26 cellular contexts compared by ENCODE assay signal in genomic region chr6:42400886-42401604, GRCh38. TPM values are rescaled to one million over a fixed set of nuclear protein-coding genes. Genes with fewer than 3 reads are reported as not detected.
A peak's percentile ranks its signal among the peaks of the same experiment; 100 is the strongest.
DNase-seq lines count a peak whose midpoint lies in the region; ATAC-seq, FAIRE-seq and TF ChIP-seq lines count a peak whose summit lies in the region.
"Had no signal": no experiment of that assay in that cellular context is flagged by ENCODE, and none has a peak within 500 bp of the region (broad histone marks: within the 10 kb centered on the region; RNA-seq: fewer than 3 reads in every experiment).

No MANE protein-coding gene starts in this region.

- H3K4me1 ChIP-seq in HCT116 (ENCODE audit: control insufficient read depth in 1 of 2, insufficient read depth in 2 of 2, low read length in 2 of 2), result peaks cover 43 to 50% of the 10 kb centered on the region in 2 experiments
- H3K4me1 ChIP-seq in HepG2 (ENCODE audit: insufficient read depth, low read length), result no peaks in the 10 kb centered on the region

- BruUV-seq in HCT116 (replicated peaks; lab: Mats Ljungman, UMichigan) (no TSS peak), HepG2 (replicated peaks; lab: Mats Ljungman, UMichigan) (no TSS peak)

- POLR2A ChIA-PET in HCT116 (lab: Charles Lee), result no interaction called here
- POLR2A ChIA-PET in HepG2 (lab: Yijun Ruan, JAX), result no interaction called here

- 16% methylated on average over 8 of the region's 8 CpGs for WGBS in HepG2 (ENCODE audit: low lambda C conversion rate)

- TF ChIP-seq RAD21 in HCT116 (IDR thresholded peaks at IDR 0.05; ENCODE audit: low read depth) (no peak), HepG2 (CRISPR knock-in tag; IDR thresholded peaks at IDR 0.05) (no peak)

- H3K9ac ChIP-seq in HCT116 (ENCODE audit: low read length), result no peak overlapping the region
- H3K9ac ChIP-seq in HepG2 (ENCODE audit: insufficient read depth, low read depth, low read length), result no peak overlapping the region

- peaks cover 15% of the 10 kb centered on the region for H3K36me3 Mint-ChIP-seq in activated T-helper 2 cell treated with anti-CD3 and anti-CD28 coated beads, Interferon-gamma antibody, Interleukin-2, Interleukin-4, amounts not matched to agents 10 μg/mL and 5 μg/mL and 100 μg/mL, durations not matched to agents 14 hours and 24 hours and 36 hours (ENCODE audit: low read depth)

- TF ChIP-seq CTCF in HCT116 (IDR thresholded peaks at IDR 0.05 in 2 of 3, conservative IDR thresholded peaks at IDR 0.05 in 1 of 3; ENCODE audit: borderline replicate concordance in 1 of 3, insufficient read depth in 1 of 3, low read depth in 2 of 3, low read length in 2 of 3), result no peak
- TF ChIP-seq CTCF in HepG2 (CRISPR knock-in tag; IDR thresholded peaks at IDR 0.05), result no peak

- no peak for FAIRE-seq in HepG2 (lab: Jason Lieb, UNC)
- FAIRE-seq: A204.1, H54, TTC549 had no signal

- H3K27ac ChIP-seq in HCT116 (ENCODE audit: low read depth, low read length) (peak overlapping the region; percentile 86; the same call in 1 of the 2 replicates), HepG2 (ENCODE audit: extremely low read length, insufficient read depth, low read length) (no peak overlapping the region)
- H3K27ac ChIP-seq: PC-9 had no signal

- DNase-seq in activated T-cell treated with anti-CD3 and anti-CD28 coated beads, Interleukin-2, amount 50 U/mL, for 1 hour, result peak; percentile 8
- DNase-seq in activated T-cell treated with anti-CD3 and anti-CD28 coated beads for 4 hours (no peak), HCT116 (ENCODE audit: low read depth, low spot score) (no peak), HepG2 (ENCODE audit: low spot score) (no peak), iPS-NIHi7 (ENCODE audit: extremely low spot score) (no peak), NCI-H345 (lab: John Stamatoyannopoulos, UW) (no peak)
- DNase-seq in activated T-helper 2 cell treated with anti-CD3 and anti-CD28 coated beads, Interferon-gamma antibody, Interleukin-2, Interleukin-4, amounts not matched to agents 10 μg/mL and 5 μg/mL and 100 μg/mL, durations not matched to agents 14 hours and 24 hours and 36 hours (ENCODE audit: low spot score), result no peak
- DNase-seq: activated effector memory CD4-positive, alpha-beta T cell treated with Interleukin-2 at 50 U/mL for 16 hours; AML-193; amygdala; cortex of kidney; DMS79 treated with DMSO at 0.1 percent for 48 hours; Karpas-422; MV-4-11; NCI-H1694; NCI-H2171; NCI-H524; NK-92 treated with Interleukin-12 subunit alpha and Interleukin-12 subunit beta, amount 100 ng/mL, for 24 hours; nucleus accumbens; PC-9; SHP77 treated with DMSO at 0.1 percent for 48 hours had no signal

- H2AFZ ChIP-seq in HCT116 (ENCODE audit: low read depth, low read length, poor library complexity, severe bottlenecking), result no peak overlapping the region
- no peak overlapping the region for H2AFZ ChIP-seq in HepG2 (ENCODE audit: low read length)
- H2AFZ ChIP-seq: PC-9 had no signal

- TF ChIP-seq POLR2A in HCT116 (IDR thresholded peaks at IDR 0.05; ENCODE audit: borderline replicate concordance, extremely low read depth, insufficient read depth, insufficient read length), result no peak
- TF ChIP-seq POLR2A in HepG2 (IDR thresholded peaks at IDR 0.05; ENCODE audit: insufficient read depth in 1 of 2, low read depth in 2 of 2, low read length in 2 of 2), result no peak

- ATAC-seq in HCT116 (no peak), HepG2 (no peak), HG02610 (IDR thresholded peaks at IDR 0.05; ENCODE audit: unreplicated experiment) (no peak)
- ATAC-seq: activated CD4-positive, CD25-positive, alpha-beta regulatory T cell treated with anti-CD3 and anti-CD28 coated beads, Interleukin-2, amount 50 U/mL, for 24 hours had no signal

- CTCF ChIA-PET in HCT116 (lab: Charles Lee), result interaction anchor here (1.8 kb wide), 1 partner anchor 146 kb away, joined by 7 read pairs; no protein-coding TSS in a partner anchor
- CTCF ChIA-PET in HepG2 (lab: Yijun Ruan, JAX; ENCODE audit: low intra/inter-chr PET ratio, low total read pairs), result no interaction called here

- no peaks in the 10 kb centered on the region for H3K9me3 ChIP-seq in HCT116 (ENCODE audit: control insufficient read depth in 1 of 2, insufficient read depth in 1 of 2, low read depth in 1 of 2, low read length in 2 of 2)
- no peaks in the 10 kb centered on the region for H3K9me3 ChIP-seq in HepG2 (ENCODE audit: low read length)

- no peaks in the 10 kb centered on the region for H3K9me2 ChIP-seq in HCT116 (ENCODE audit: insufficient read depth)

- H3K9me3 Mint-ChIP-seq in activated T-helper 2 cell treated with anti-CD3 and anti-CD28 coated beads, Interferon-gamma antibody, Interleukin-2, Interleukin-4, amounts not matched to agents 10 μg/mL and 5 μg/mL and 100 μg/mL, durations not matched to agents 14 hours and 24 hours and 36 hours, result no peaks in the 10 kb centered on the region

- H3K27ac Mint-ChIP-seq in activated T-helper 2 cell treated with anti-CD3 and anti-CD28 coated beads, Interferon-gamma antibody, Interleukin-2, Interleukin-4, amounts not matched to agents 10 μg/mL and 5 μg/mL and 100 μg/mL, durations not matched to agents 14 hours and 24 hours and 36 hours, result peak overlapping the region; percentile 11

- H3K4me3 Mint-ChIP-seq in activated T-helper 2 cell treated with anti-CD3 and anti-CD28 coated beads, Interferon-gamma antibody, Interleukin-2, Interleukin-4, amounts not matched to agents 10 μg/mL and 5 μg/mL and 100 μg/mL, durations not matched to agents 14 hours and 24 hours and 36 hours (ENCODE audit: low read depth), result no peak overlapping the region

- RAD21 ChIA-PET in HCT116 (lab: Charles Lee; ENCODE audit: low non-redundant PET in 1 of 2, low total read pairs in 2 of 2, uncharacterized antibody in 2 of 2, unreplicated experiment in 2 of 2), result no interaction called here

- no peak overlapping the region for H3K4me3 ChIP-seq in HCT116 (replicated peaks in 1 of 2; ENCODE audit: low read depth in 1 of 2, low read length in 2 of 2)
- H3K4me3 ChIP-seq in HepG2 (replicated peaks in 1 of 3; ENCODE audit: insufficient read depth in 1 of 3, low read depth in 2 of 3, low read length in 3 of 3), result no peak overlapping the region
- H3K4me3 ChIP-seq: PC-9 had no signal

- H3K27me3 ChIP-seq in HCT116 (ENCODE audit: insufficient read depth, low read length), result no peaks in the 10 kb centered on the region
- peaks cover 0 to 28% of the 10 kb centered on the region in 2 experiments; a peak in 2 of 5 replicates for H3K27me3 ChIP-seq in HepG2 (ENCODE audit: control insufficient read depth in 1 of 2, insufficient read depth in 2 of 2, low read length in 2 of 2)

- in situ Hi-C loops in HepG2 (cut with HindIII; ENCODE audit: extremely low pct_ligation_motif_present, low pct_unique_long_range_greater_than_20kb), result no loop called here

- no peaks in the 10 kb centered on the region for H3K27me3 Mint-ChIP-seq in activated T-helper 2 cell treated with anti-CD3 and anti-CD28 coated beads, Interferon-gamma antibody, Interleukin-2, Interleukin-4, amounts not matched to agents 10 μg/mL and 5 μg/mL and 100 μg/mL, durations not matched to agents 14 hours and 24 hours and 36 hours (ENCODE audit: low read depth)

- TF ChIP-seq EP300 in HepG2 (IDR thresholded peaks at IDR 0.05; ENCODE audit: low read depth in 2 of 2, low read length in 2 of 2) (no peak), HepG2 (CRISPR knock-in tag; IDR thresholded peaks at IDR 0.05; ENCODE audit: borderline replicate concordance) (no peak)

- H3K4me1 Mint-ChIP-seq in activated T-helper 2 cell treated with anti-CD3 and anti-CD28 coated beads, Interferon-gamma antibody, Interleukin-2, Interleukin-4, amounts not matched to agents 10 μg/mL and 5 μg/mL and 100 μg/mL, durations not matched to agents 14 hours and 24 hours and 36 hours (ENCODE audit: low read depth), result peaks cover 47% of the 10 kb centered on the region

- no peaks in the 10 kb centered on the region for H4K20me1 ChIP-seq in HCT116 (ENCODE audit: insufficient read depth)
- no peaks in the 10 kb centered on the region; the same call in 1 of the 2 replicates for H4K20me1 ChIP-seq in HepG2 (ENCODE audit: insufficient read depth, low read length)

- peaks cover 2% of the 10 kb centered on the region for H3K79me2 ChIP-seq in HCT116 (ENCODE audit: insufficient read depth, low read length)
- H3K79me2 ChIP-seq in HepG2 (ENCODE audit: insufficient read depth, low read length), result no peaks in the 10 kb centered on the region

- H3K36me3 ChIP-seq in HCT116 (ENCODE audit: control insufficient read depth in 1 of 2, insufficient read depth in 2 of 2, low read length in 2 of 2), result no peaks in the 10 kb centered on the region
- no peaks in the 10 kb centered on the region for H3K36me3 ChIP-seq in HepG2 (replicated peaks in 1 of 2; ENCODE audit: control insufficient read depth in 1 of 2, insufficient read depth in 2 of 2, low read length in 2 of 2)

- intact Hi-C loops in HCT116 (cut with micrococcal nuclease) (no loop called here), HepG2 (cut with micrococcal nuclease; ENCODE audit: unreplicated experiment) (no loop called here)
- intact Hi-C loops in activated T-helper 2 cell treated with anti-CD3 and anti-CD28 coated beads, Interferon-gamma antibody, Interleukin-2, Interleukin-4, amounts not matched to agents 10 μg/mL and 5 μg/mL and 100 μg/mL, durations not matched to agents 14 hours and 24 hours and 36 hours (cut with micrococcal nuclease), result no loop called here

- peak overlapping the region; percentile 77 for H3K4me2 ChIP-seq in HCT116 (ENCODE audit: low read length)
- no peak overlapping the region for H3K4me2 ChIP-seq in HepG2 (ENCODE audit: low read depth, low read length)

RNA-seq across cellular contexts. Expression of gene TRERF1, which starts 50.7 kb away (rescaled TPM):
- total RNA-seq in HCT116 (2021; ENCODE audit: unreplicated experiment) (12.4 TPM), HepG2 (2016; rRNA removed; fragmentation: Illumina TruSeq; extraction: Trizol) (0.02 TPM in 1 of 2 replicates, not detected in the other)
- polyA plus RNA-seq in HCT116 (2012), result 5.7 and 7.1 TPM in 2 replicates
- total RNA-seq in activated T-helper 2 cell treated with anti-CD3 and anti-CD28 coated beads, Interferon-gamma antibody, Interleukin-2, Interleukin-4, amounts not matched to agents 10 μg/mL and 5 μg/mL and 100 μg/mL, durations not matched to agents 14 hours and 24 hours and 36 hours, result 19.6 TPM in 2 replicates
- total RNA-seq in HepG2 (2016; cell fraction: cytosol; rRNA removed; fragmentation: Illumina TruSeq; extraction: Trizol; ENCODE audit: low read depth), result 0.09 TPM in 1 of 2 replicates, not detected in the other
- not detected in 2 replicates for total RNA-seq in HepG2 (2016; cell fraction: insoluble cytoplasmic fraction; rRNA removed; fragmentation: Illumina TruSeq; extraction: Trizol)
- 0.03 TPM in 1 of 2 replicates, not detected in the other for total RNA-seq in HepG2 (2016; cell fraction: membrane; rRNA removed; fragmentation: Illumina TruSeq; extraction: Trizol)
- total RNA-seq in HepG2 (2016; cell fraction: nucleus; rRNA removed; fragmentation: Illumina TruSeq; extraction: Trizol), result 0.09 TPM in 1 of 2 replicates, not detected in the other
- 0.03 TPM in 1 of 2 replicates, not detected in the other for polyA plus RNA-seq in HepG2 (2011; rRNA removed)
- polyA plus RNA-seq in HepG2 (2011; cell fraction: cytosol; rRNA removed), result 0.01 TPM in 1 of 2 replicates, not detected in the other
- 0.06 and 0.07 TPM in 2 replicates for polyA plus RNA-seq in HepG2 (2011; cell fraction: nucleus; rRNA removed)
- polyA plus RNA-seq in HepG2 (2012), result 0.05 and 0.07 TPM in 2 replicates
- not detected in 2 replicates for polyA plus RNA-seq in HepG2 (2016; cell fraction: cytosol; fragmentation: Illumina TruSeq; extraction: Trizol; ENCODE audit: low read depth)
- 0.08 TPM in 1 of 2 replicates, not detected in the other for polyA plus RNA-seq in HepG2 (2016; cell fraction: insoluble cytoplasmic fraction; fragmentation: Illumina TruSeq; extraction: Trizol; ENCODE audit: low read depth)
- not detected in 2 replicates for polyA plus RNA-seq in HepG2 (2016; cell fraction: membrane; fragmentation: Illumina TruSeq; extraction: Trizol; ENCODE audit: low read depth)
- polyA plus RNA-seq in HepG2 (2016; cell fraction: nucleus; fragmentation: Illumina TruSeq; extraction: Trizol; ENCODE audit: insufficient read depth, low read depth), result 0.08 TPM in 1 of 2 replicates, not detected in the other
- polyA minus RNA-seq in HepG2 (2011; rRNA and poly(A)+ RNA removed; ENCODE audit: low replicate concordance), result 0.16 and 3.9 TPM in 2 replicates
- not detected in 2 replicates for polyA minus RNA-seq in HepG2 (2011; cell fraction: cytosol; rRNA and poly(A)+ RNA removed)
- 0.12 and 0.13 TPM in 2 replicates for polyA minus RNA-seq in HepG2 (2011; cell fraction: nucleus; rRNA and poly(A)+ RNA removed)

Comparison
In these comparisons a context has a peak if more than half of its experiments do, and no peak if none do; other contexts are left out.
1. RNA of gene TRERF1, which starts 50.7 kb away (total RNA-seq): 19.6 TPM in activated T-helper 2 cell treated with anti-CD3 and anti-CD28 coated beads, Interferon-gamma antibody, Interleukin-2, Interleukin-4, amounts not matched to agents 10 μg/mL and 5 μg/mL and 100 μg/mL, durations not matched to agents 14 hours and 24 hours and 36 hours and 12.4 TPM in HCT116 (single experiment); 0.02 to 0.09 TPM in HepG2; every median in the first group is over 10 times any median in the second.